In genomic region chrX:48917139-48917980, GRCh38 we compare ENCODE assay signal across 8 cellular contexts. TPM values are rescaled to one million over a fixed set of nuclear protein-coding genes. Genes with fewer than 3 reads are reported as not detected.
A peak's percentile ranks its signal among the peaks of the same experiment; 100 is the strongest.
DNase-seq lines count a peak whose midpoint lies in the region; ATAC-seq and TF ChIP-seq lines count a peak whose summit lies in the region.

No MANE protein-coding gene starts in this region.

- H3K9me3 ChIP-seq in colonic mucosa, result no peaks in the 10 kb centered on the region

- peaks cover 32% of the 10 kb centered on the region for H3K4me1 Mint-ChIP-seq in activated CD4-positive, alpha-beta T cell treated with anti-CD3 and anti-CD28 coated beads, Interleukin-2, amount 10 ng/mL, durations not matched to agents 24 days and 14 days

- H3K27me3 Mint-ChIP-seq in activated CD4-positive, alpha-beta T cell treated with anti-CD3 and anti-CD28 coated beads, Interleukin-2, amount 10 ng/mL, durations not matched to agents 24 days and 14 days, result no peaks in the 10 kb centered on the region

- H3K27ac ChIP-seq in colonic mucosa, result peak overlapping the region; percentile 76

- no peaks in the 10 kb centered on the region for H3K9me3 Mint-ChIP-seq in activated CD4-positive, alpha-beta T cell treated with anti-CD3 and anti-CD28 coated beads, Interleukin-2, amount 10 ng/mL, durations not matched to agents 24 days and 14 days

- no peaks in the 10 kb centered on the region for H3K27me3 ChIP-seq in colonic mucosa

- H3K9ac ChIP-seq in colonic mucosa (ENCODE audit: low read depth in 2 of 2, low read length in 2 of 2), result peak overlapping the region; percentile 44 to 46

- H3K36me3 ChIP-seq in colonic mucosa, result no peaks in the 10 kb centered on the region

- peak; percentile 95 for TF ChIP-seq CTCF in colonic mucosa (IDR thresholded peaks at IDR 0.05)

- peak overlapping the region; percentile 96 for H3K4me3 Mint-ChIP-seq in activated CD4-positive, alpha-beta T cell treated with anti-CD3 and anti-CD28 coated beads, Interleukin-2, amount 10 ng/mL, durations not matched to agents 24 days and 14 days

- ATAC-seq in GM18511 (IDR thresholded peaks at IDR 0.05; ENCODE audit: unreplicated experiment), result peak; percentile 52
- peak; percentile 32 for ATAC-seq in HG03460 (IDR thresholded peaks at IDR 0.05; ENCODE audit: unreplicated experiment)

- intact Hi-C loops in activated CD4-positive, alpha-beta T cell treated with anti-CD3 and anti-CD28 coated beads, Interleukin-2, amount 10 ng/mL, durations not matched to agents 24 days and 14 days (cut with micrococcal nuclease), result loop anchor here (1.0 to 5.0 kb wide), 4 partner anchors 26 to 1700 kb away; partner anchors contain the start of genes CDK16, HDAC6 and TFE3
- intact Hi-C loops in colonic mucosa (cut with DNase I), result no loop called here

- DNase-seq in A172 (ENCODE audit: low spot score) (peak; percentile 89), NCI-H526 (lab: John Stamatoyannopoulos, UW) (peak; percentile 85 to 94), colonic mucosa (peak; percentile 91), left kidney (ENCODE audit: low read depth, low spot score) (peak; percentile 95)
- DNase-seq in activated CD4-positive, alpha-beta T cell treated with anti-CD3 and anti-CD28 coated beads, Interleukin-2, amount 10 ng/mL, durations not matched to agents 24 days and 14 days, result peak; percentile 96
- DNase-seq in stimulated activated CD4-positive, alpha-beta T cell treated with anti-CD3 and anti-CD28 coated beads, Interleukin-1b, Interleukin-23, amount 100 ng/mL, for 48 hours, result peak; percentile 88

- peaks cover 71% of the 10 kb centered on the region for H3K36me3 Mint-ChIP-seq in activated CD4-positive, alpha-beta T cell treated with anti-CD3 and anti-CD28 coated beads, Interleukin-2, amount 10 ng/mL, durations not matched to agents 24 days and 14 days (ENCODE audit: low read depth)

- peak overlapping the region; percentile 95 for H3K27ac Mint-ChIP-seq in activated CD4-positive, alpha-beta T cell treated with anti-CD3 and anti-CD28 coated beads, Interleukin-2, amount 10 ng/mL, durations not matched to agents 24 days and 14 days

- peak overlapping the region; percentile 57 for H3K4me3 ChIP-seq in colonic mucosa

- no peaks in the 10 kb centered on the region for H3K4me1 ChIP-seq in colonic mucosa

RNA-seq across cellular contexts. Expression of gene PIM2, which starts 1.5 kb away (rescaled TPM):
- 0.59 and 0.74 TPM in 2 replicates for total RNA-seq in A172 (2014; rRNA removed; shearing (Covaris generic))
- total RNA-seq in activated CD4-positive, alpha-beta T cell treated with anti-CD3 and anti-CD28 coated beads, Interleukin-2, amount 10 ng/mL, durations not matched to agents 24 days and 14 days, result 391 and 394 TPM in 2 replicates
- 10 to 100 TPM; 14.3 to 18.8 TPM for total RNA-seq in colonic mucosa

RNA-seq across cellular contexts. Expression of gene SLC35A2, which starts 5.9 kb away (rescaled TPM):
- 18.9 and 32.6 TPM in 2 replicates for total RNA-seq in A172 (2014; rRNA removed; shearing (Covaris generic))
- total RNA-seq in activated CD4-positive, alpha-beta T cell treated with anti-CD3 and anti-CD28 coated beads, Interleukin-2, amount 10 ng/mL, durations not matched to agents 24 days and 14 days, result 19.5 and 22.8 TPM in 2 replicates
- total RNA-seq in colonic mucosa, result 10 to 100 TPM; 57.8 to 83.1 TPM

RNA-seq across cellular contexts. Expression of gene PQBP1, which starts 19.6 kb away (rescaled TPM):
- total RNA-seq in A172 (2014; rRNA removed; shearing (Covaris generic)), result 57.4 and 59.2 TPM in 2 replicates
- 104 and 114 TPM in 2 replicates for total RNA-seq in activated CD4-positive, alpha-beta T cell treated with anti-CD3 and anti-CD28 coated beads, Interleukin-2, amount 10 ng/mL, durations not matched to agents 24 days and 14 days
- total RNA-seq in colonic mucosa, result 10 to 100 TPM; 68.1 to 76.3 TPM

RNA-seq across cellular contexts. Expression of gene TIMM17B, which starts 19.8 kb away (rescaled TPM):
- 67.2 and 73.1 TPM in 2 replicates for total RNA-seq in A172 (2014; rRNA removed; shearing (Covaris generic))
- 72.0 and 75.1 TPM in 2 replicates for total RNA-seq in activated CD4-positive, alpha-beta T cell treated with anti-CD3 and anti-CD28 coated beads, Interleukin-2, amount 10 ng/mL, durations not matched to agents 24 days and 14 days
- 10 to 100 TPM; 48.8 to 91.0 TPM for total RNA-seq in colonic mucosa

RNA-seq across cellular contexts. Expression of gene OTUD5, which starts 40.0 kb away (rescaled TPM):
- 26.4 and 31.5 TPM in 2 replicates for total RNA-seq in A172 (2014; rRNA removed; shearing (Covaris generic))
- 76.2 and 76.7 TPM in 2 replicates for total RNA-seq in activated CD4-positive, alpha-beta T cell treated with anti-CD3 and anti-CD28 coated beads, Interleukin-2, amount 10 ng/mL, durations not matched to agents 24 days and 14 days
- 10 to 100 TPM; 40.2 to 40.9 TPM for total RNA-seq in colonic mucosa

Comparison
In these comparisons a context has a peak if more than half of its experiments do, and no peak if none do; other contexts are left out.
1. Peak in every context shown above with its lines: DNase-seq, ATAC-seq, H3K4me3 ChIP-seq and H3K27ac ChIP-seq.
2. RNA of gene PIM2, which starts 1.5 kb away (total RNA-seq): 391 to 394 TPM in activated CD4-positive, alpha-beta T cell treated with anti-CD3 and anti-CD28 coated beads, Interleukin-2, amount 10 ng/mL, durations not matched to agents 24 days and 14 days; 14.3 to 18.8 TPM in colonic mucosa and 0.59 to 0.74 TPM in A172; every median in the first group is over 10 times any median in the second.